In genomic region chr16:68085259-68086071, GRCh38 we compare ENCODE assay signal across 1 cellular context.
A peak's percentile ranks its signal among the peaks of the same experiment; 100 is the strongest.
TF ChIP-seq lines count a peak whose summit lies in the region.

TSS of gene NFATC3 (plus strand) at chr16:68085370. CDS start at chr16:68085682, 312 bp downstream.

TF ChIP-seq in K562, 482 proteins besides CTCF, POLR2A, EP300 and RAD21 (continued from another document and continues in another):
- TF ChIP-seq THAP12 (CRISPR knock-in tag; IDR thresholded peaks at IDR 0.05) (peak; percentile 85; the same call in 1 of the 2 replicates), ZNF717 (CRISPR knock-in tag; IDR thresholded peaks at IDR 0.05) (no peak), TCFL5 (CRISPR knock-in tag; conservative IDR thresholded peaks at IDR 0.05) (no peak), ADNP (tag; IDR thresholded peaks at IDR 0.05) (no peak), EP400 (IDR thresholded peaks at IDR 0.05) (peak; percentile 47; the same call in 1 of the 2 replicates), ZNF124 (CRISPR knock-in tag; IDR thresholded peaks at IDR 0.05) (no peak), NR0B1 (IDR thresholded peaks at IDR 0.05; ENCODE audit: partially characterized antibody) (no peak), ZNF41 (CRISPR knock-in tag; conservative IDR thresholded peaks at IDR 0.05) (no peak), SAFB (IDR thresholded peaks at IDR 0.05; ENCODE audit: borderline replicate concordance, low read depth, low read length) (peak; percentile 85), FOXJ2 (tag; IDR thresholded peaks at IDR 0.05) (no peak), SNIP1 (IDR thresholded peaks at IDR 0.05; ENCODE audit: low read depth) (no peak), MIER1 (IDR thresholded peaks at IDR 0.05; ENCODE audit: low read depth) (no peak), ZNF644 (tag; IDR thresholded peaks at IDR 0.05; ENCODE audit: low read depth) (no peak), RBM22 (IDR thresholded peaks at IDR 0.05; ENCODE audit: low read depth, low read length, poor library complexity, severe bottlenecking) (peak; percentile 51), STAG1 (CRISPR knock-in tag; IDR thresholded peaks at IDR 0.05; ENCODE audit: borderline replicate concordance) (no peak), HNRNPK (IDR thresholded peaks at IDR 0.05; ENCODE audit: low read depth, low read length, poor library complexity, severe bottlenecking) (no peak), JUND (IDR thresholded peaks at IDR 0.05; ENCODE audit: borderline replicate concordance, low read depth, low read length) (no peak), JUND (tag; IDR thresholded peaks at IDR 0.05; ENCODE audit: borderline replicate concordance, low read depth, low read length) (no peak; the same call in 2 of the 3 replicates), FOS (IDR thresholded peaks at IDR 0.05; ENCODE audit: extremely low read depth, insufficient read length) (no peak), NONO (IDR thresholded peaks at IDR 0.05; ENCODE audit: low read depth in 2 of 2, low read length in 1 of 2) (peak; percentile 79 to 83; a peak in 3 of 4 replicates), NR3C1 (CRISPR knock-in tag; IDR thresholded peaks at IDR 0.05) (no peak; the same call in 1 of the 2 replicates), PTBP1 (IDR thresholded peaks at IDR 0.05; ENCODE audit: low read depth, low read length) (no peak), NFRKB (IDR thresholded peaks at IDR 0.05; ENCODE audit: low read depth) (no peak), ZBTB40 (IDR thresholded peaks at IDR 0.05) (0 out of 2 replicates have a peak, but pooled peaks have one; percentile 29), ZBTB40 (CRISPR knock-in tag; IDR thresholded peaks at IDR 0.05) (no peak), PKNOX1 (IDR thresholded peaks at IDR 0.05) (no peak), SMAD3 (CRISPR knock-in tag; conservative IDR thresholded peaks at IDR 0.05) (no peak), CHD7 (IDR thresholded peaks at IDR 0.05; ENCODE audit: low read depth, low read length) (no peak), CBX3 (IDR thresholded peaks at IDR 0.05; ENCODE audit: borderline replicate concordance in 1 of 2, low read length in 2 of 2) (no peak), ZNF239 (CRISPR knock-in tag; IDR thresholded peaks at IDR 0.05) (no peak), MXI1 (IDR thresholded peaks at IDR 0.05; ENCODE audit: low read depth, low read length) (no peak), CBFA2T2 (conservative IDR thresholded peaks at IDR 0.05) (no peak)
